ENCODE assay signal across 31 cellular contexts in genomic region chr11:41398175-41398574, GRCh38.
"Had no signal": no experiment of that assay in that cellular context is flagged by ENCODE, and none has a peak within 500 bp of the region (broad histone marks: within the 10 kb centered on the region; RNA-seq: fewer than 3 reads in every experiment).

No MANE protein-coding gene starts in this region.

- H3K36me3 Mint-ChIP-seq: activated naive CD8-positive, alpha-beta T cell treated with anti-CD3 and anti-CD28 coated beads for 36 hours had no signal

- H3K9me3 ChIP-seq: SJCRH30 had no signal

- H3K4me3 Mint-ChIP-seq: activated CD4-positive, alpha-beta memory T cell treated with anti-CD3 and anti-CD28 coated beads, Interleukin-2, amount 10 ng/mL, durations not matched to agents 7 days and 5 days; activated naive CD8-positive, alpha-beta T cell treated with anti-CD3 and anti-CD28 coated beads for 36 hours; activated T-cell treated with anti-CD3 and anti-CD28 coated beads, Interleukin-2, amount 50 U/mL, for 72 hours; activated T-helper 17 cell treated with anti-CD3 and anti-CD28 coated beads, Interleukin-2, amount 50 U/mL, for 72 hours; T-helper 1 cell treated with Interleukin-12 subunit alpha and Interleukin-12 subunit beta and Interleukin-4 antibody, amounts not matched to agents 30 μg/mL and 1 μg/mL, for 36 hours; T-helper 2 cell treated with Interferon-gamma antibody and Interleukin-4, amounts not matched to agents 5 μg/mL and 100 μg/mL, for 36 hours had no signal

- H3K4me1 Mint-ChIP-seq: activated CD4-positive, alpha-beta memory T cell treated with anti-CD3 and anti-CD28 coated beads, Interleukin-2, amount 10 ng/mL, durations not matched to agents 7 days and 5 days; activated naive CD8-positive, alpha-beta T cell treated with anti-CD3 and anti-CD28 coated beads for 36 hours; activated T-helper 17 cell treated with anti-CD3 and anti-CD28 coated beads, Interleukin-2, amount 50 U/mL, for 72 hours had no signal

- ATAC-seq: activated T-cell treated with anti-CD3 and anti-CD28 coated beads, Interleukin-2, amount 50 U/mL, for 72 hours; activated T-helper 17 cell treated with anti-CD3 and anti-CD28 coated beads, Interleukin-2, amount 50 U/mL, for 72 hours; K562 had no signal

- H3K4me1 ChIP-seq: SJCRH30 had no signal

- H3K36me3 ChIP-seq: brain microvascular endothelial cell, cardiac muscle cell, SJCRH30 had no signal

- H3K4me3 ChIP-seq: cardiac muscle cell, K562, SJCRH30, SK-N-MC had no signal

- H3K27ac Mint-ChIP-seq: activated CD4-positive, alpha-beta memory T cell treated with anti-CD3 and anti-CD28 coated beads, Interleukin-2, amount 10 ng/mL, durations not matched to agents 7 days and 5 days; activated naive CD8-positive, alpha-beta T cell treated with anti-CD3 and anti-CD28 coated beads for 36 hours; activated T-cell treated with anti-CD3 and anti-CD28 coated beads, Interleukin-2, amount 50 U/mL, for 72 hours; activated T-helper 17 cell treated with anti-CD3 and anti-CD28 coated beads, Interleukin-2, amount 50 U/mL, for 72 hours; T-helper 1 cell treated with Interleukin-12 subunit alpha and Interleukin-12 subunit beta and Interleukin-4 antibody, amounts not matched to agents 30 μg/mL and 1 μg/mL, for 36 hours; T-helper 2 cell treated with Interferon-gamma antibody and Interleukin-4, amounts not matched to agents 5 μg/mL and 100 μg/mL, for 36 hours had no signal

- H3K27me3 Mint-ChIP-seq: activated CD4-positive, alpha-beta memory T cell treated with anti-CD3 and anti-CD28 coated beads, Interleukin-2, amount 10 ng/mL, durations not matched to agents 7 days and 5 days; activated naive CD8-positive, alpha-beta T cell treated with anti-CD3 and anti-CD28 coated beads for 36 hours; activated T-helper 17 cell treated with anti-CD3 and anti-CD28 coated beads, Interleukin-2, amount 50 U/mL, for 72 hours had no signal

- H3K27ac ChIP-seq: brain microvascular endothelial cell, cardiac muscle cell, SJCRH30, SK-N-MC, VCaP had no signal

- H3K27me3 ChIP-seq: brain microvascular endothelial cell, cardiac muscle cell had no signal

- DNase-seq: activated CD4-positive, alpha-beta memory T cell treated with anti-CD3 and anti-CD28 coated beads, Interleukin-2, amount 10 ng/mL, durations not matched to agents 7 days and 5 days; activated CD4-positive, alpha-beta T cell treated with anti-CD3 and anti-CD28 coated beads for 1 hour; activated CD4-positive, alpha-beta T cell treated with anti-CD3 and anti-CD28 coated beads for 48 hours; activated CD4-positive, CD25-positive, alpha-beta regulatory T cell; activated effector memory CD4-positive, alpha-beta T cell treated with anti-CD3 and anti-CD28 coated beads, Interleukin-2, amount 50 U/mL, for 16 hours; activated naive CD4-positive, alpha-beta T cell; activated naive CD4-positive, alpha-beta T cell treated with anti-CD3 and anti-CD28 coated beads, Interleukin-2, amount 50 U/mL, for 16 hours; activated naive CD8-positive, alpha-beta T cell treated with anti-CD3 and anti-CD28 coated beads for 36 hours; activated T-cell treated with anti-CD3 and anti-CD28 coated beads, Interleukin-2, amount 50 U/mL, for 1 hour; activated T-cell treated with anti-CD3 and anti-CD28 coated beads, Interleukin-2, amount 50 U/mL, for 72 hours; amniotic stem cell; aorta; brain microvascular endothelial cell; NCI-H1105; NCI-H1417 treated with DMSO at 0.1 percent for 48 hours; NCI-H187 treated with DMSO at 0.1 percent for 48 hours; NCI-H2081; NCI-H2171 treated with DMSO at 0.1 percent for 48 hours; NCI-H2227 treated with DMSO at 0.1 percent for 48 hours; NCI-H446; NCI-H510A treated with DMSO at 0.1 percent for 48 hours; NCI-H526 treated with DMSO at 0.1 percent for 48 hours; SHP77; SJCRH30 had no signal
